ENCODE assay signal across 27 cellular contexts in the genomic region with DNA sequence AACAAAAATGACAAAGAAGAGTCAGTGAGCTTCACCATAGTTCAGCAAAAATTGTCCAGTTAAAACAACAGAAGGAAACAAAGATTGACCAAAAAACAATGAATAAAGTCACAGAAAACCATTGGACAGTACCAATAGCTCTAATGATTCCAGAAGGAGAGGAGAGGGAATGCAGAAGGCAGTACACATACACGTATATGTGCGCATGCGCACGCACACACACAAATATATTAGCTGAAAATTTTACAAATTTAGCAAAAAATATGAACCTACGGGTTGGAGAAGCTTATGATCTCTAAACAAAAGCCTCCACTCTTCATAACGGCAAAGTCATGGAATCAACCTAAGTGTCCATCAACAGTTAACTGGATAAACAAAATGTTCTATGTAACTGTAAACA.
"Had no signal": no experiment of that assay in that cellular context is flagged by ENCODE, and none has a peak within 500 bp of the region (broad histone marks: within the 10 kb centered on the region; RNA-seq: fewer than 3 reads in every experiment).

No MANE protein-coding gene starts in this region.

- H3K36me3 ChIP-seq: stomach, suprapubic skin, thoracic aorta, thyroid gland, tibial artery, tibial nerve, transverse colon, upper lobe of left lung, upper lobe of right lung, uterus, vagina had no signal

- ATAC-seq: stimulated activated effector memory CD8-positive, alpha-beta T cell treated with anti-CD3 and anti-CD28 coated beads, Interleukin-12 subunit alpha, Interleukin-12 subunit beta, amount 100 ng/mL, for 72 hours; stimulated activated memory B cell treated with anti-CD40 and anti-IgM and Interleukin-4, amounts not matched to agents 10 μg/mL and 1 μg/mL and 100 μg/mL, for 72 hours; stimulated activated naive B cell treated with anti-CD40 and anti-IgM and Interleukin-4, amounts not matched to agents 10 μg/mL and 1 μg/mL and 100 μg/mL, for 72 hours; stimulated activated naive CD8-positive, alpha-beta T cell treated with anti-CD3 and anti-CD28 coated beads, Interleukin-15, amount 100 ng/mL, for 72 hours; stimulated activated naive CD8-positive, alpha-beta T cell treated with anti-CD3 and anti-CD28 coated beads, Interleukin-15, Interleukin-2, amounts not matched to agents 100 U/mL and 50 U/mL, for 24 hours; upper lobe of right lung had no signal

- H3K9me3 ChIP-seq: suprapubic skin, testis, thoracic aorta, thyroid gland, tibial artery, tibial nerve, transverse colon, upper lobe of left lung, uterus, vagina had no signal

- DNase-seq: stimulated activated CD4-positive, alpha-beta T cell treated with anti-CD3 and anti-CD28 coated beads, Interleukin-2, amount 100 ng/mL, for 48 hours; stimulated activated CD4-positive, alpha-beta T cell treated with anti-CD3 and anti-CD28 coated beads, Interleukin-4, amount 100 ng/mL, for 1 hour; stimulated activated CD4-positive, alpha-beta T cell treated with anti-CD3 and anti-CD28 coated beads, Interleukin-4, amount 100 ng/mL, for 24 hours; stimulated activated CD4-positive, alpha-beta T cell treated with anti-CD3 and anti-CD28 coated beads, Interleukin-4, amount 100 ng/mL, for 4 hours; stimulated activated CD8-positive, alpha-beta memory T cell treated with anti-CD3 and anti-CD28 coated beads, Interleukin-4, amount 100 ng/mL, for 48 hours; stimulated activated naive B cell treated with anti-CD40 and anti-IgM and Interleukin-4, amounts not matched to agents 10 μg/mL and 1 μg/mL and 100 μg/mL, for 72 hours; stimulated activated naive CD4-positive, alpha-beta T cell; stimulated activated naive CD4-positive, alpha-beta T cell treated with Interleukin-2 at 50 U/mL for 16 hours; stimulated activated naive CD8-positive, alpha-beta T cell treated with anti-CD3 and anti-CD28 coated beads, Interleukin-15, amount 100 ng/mL, for 72 hours; stimulated activated naive CD8-positive, alpha-beta T cell treated with anti-CD3 and anti-CD28 coated beads, Interleukin-15, Interleukin-2, amounts not matched to agents 100 U/mL and 50 U/mL, for 24 hours; stomach; substantia nigra; testis; thyroid gland; tibial artery; transverse colon; trophoblast cell; upper lobe of left lung; upper lobe of right lung; uterus had no signal

- H3K27me3 ChIP-seq: stomach, suprapubic skin, testis, thyroid gland, tibial artery, tibial nerve, transverse colon, upper lobe of left lung, upper lobe of right lung, uterus, vagina had no signal

- H3K4me3 ChIP-seq: stomach, suprapubic skin, testis, thoracic aorta, thyroid gland, tibial artery, tibial nerve, transverse colon, upper lobe of left lung, upper lobe of right lung, uterus, vagina had no signal

- H3K4me1 ChIP-seq: stomach, suprapubic skin, testis, tibial artery, tibial nerve, transverse colon, upper lobe of left lung, upper lobe of right lung, uterus, vagina had no signal

- H3K27ac ChIP-seq: stomach, suprapubic skin, testis, thoracic aorta, thyroid gland, tibial artery, tibial nerve, transverse colon, upper lobe of left lung, upper lobe of right lung, uterus, vagina had no signal

- FAIRE-seq: urothelium cell line had no signal
